Comparison of ENCODE assay signal across 32 cellular contexts in genomic region chr7:116539879-116540278, GRCh38. TPM values are rescaled to one million over a fixed set of nuclear protein-coding genes. Genes with fewer than 3 reads are reported as not detected.
A peak's percentile ranks its signal among the peaks of the same experiment; 100 is the strongest.
DNase-seq lines count a peak whose midpoint lies in the region; ATAC-seq, FAIRE-seq and TF ChIP-seq lines count a peak whose summit lies in the region.
"Had no signal": no experiment of that assay in that cellular context is flagged by ENCODE, and none has a peak within 500 bp of the region (broad histone marks: within the 10 kb centered on the region; RNA-seq: fewer than 3 reads in every experiment).

No MANE protein-coding gene starts in this region.

- TF ChIP-seq CTCF in RWPE2 (IDR thresholded peaks at IDR 0.05; ENCODE audit: poor library complexity, severe bottlenecking) = no peak
- TF ChIP-seq CTCF in gastroesophageal sphincter (IDR thresholded peaks at IDR 0.05) = no peak

- peak overlapping the region; percentile 22 for H3K4me2 ChIP-seq in GM23248 (ENCODE audit: unreplicated experiment)
- H3K4me2 ChIP-seq: GM23338, smooth muscle cell had no signal

- peaks cover 89% of the 10 kb centered on the region for H3K36me3 ChIP-seq in GM23248 (ENCODE audit: low read depth)
- H3K36me3 ChIP-seq in RWPE2 (ENCODE audit: low read depth) = peaks cover 100% of the 10 kb centered on the region
- peaks cover 3 to 41% of the 10 kb centered on the region in 2 donors for H3K36me3 ChIP-seq in gastroesophageal sphincter
- H3K36me3 ChIP-seq in stomach smooth muscle (ENCODE audit: control insufficient read depth in 2 of 2, insufficient read depth in 2 of 2, low read length in 2 of 2) = peaks cover 16 to 29% of the 10 kb centered on the region in 2 donors
- H3K36me3 ChIP-seq: colonic mucosa, Peyer's patch had no signal

- H3K27ac ChIP-seq in GM23248 (peak overlapping the region; percentile 97), RWPE2 (ENCODE audit: poor library complexity, severe bottlenecking) (peak overlapping the region; percentile 40), gastroesophageal sphincter (peak overlapping the region in 3 of 4 donors; percentile 46 to 70 (median 48)), stomach smooth muscle (ENCODE audit: low read length) (peak overlapping the region; percentile 37)
- H3K27ac ChIP-seq: colonic mucosa, Peyer's patch, SJSA1 had no signal

- H4K20me1 ChIP-seq in GM23248 (ENCODE audit: insufficient read depth) = no peaks in the 10 kb centered on the region

- TF ChIP-seq EP300 in gastroesophageal sphincter (IDR thresholded peaks at IDR 0.05) = no peak

- DNase-seq in GM23248 (no peak), RWPE2 (ENCODE audit: low spot score) (no peak), NCI-H1417 (lab: John Stamatoyannopoulos, UW) (no peak), H54 (ENCODE audit: insufficient read length, low spot score) (no peak)
- no peak for DNase-seq in stimulated activated CD4-positive, alpha-beta T cell treated with anti-CD3 and anti-CD28 coated beads, Interleukin-2, amount 100 ng/mL, for 48 hours
- DNase-seq: activated CD4-positive, alpha-beta T cell treated with anti-CD3 and anti-CD28 coated beads, Interleukin-2, amount 50 U/mL, for 48 hours; activated naive CD4-positive, alpha-beta T cell treated with anti-CD3 and anti-CD28 coated beads, Interleukin-2, amount 50 U/mL, for 16 hours; CD4-positive, CD25-positive, alpha-beta regulatory T cell; colonic mucosa; effector memory CD4-positive, alpha-beta T cell; erythroblast; foreskin melanocyte; hippocampal formation; immature natural killer cell; natural killer cell; NCI-H1048; NCI-H187 treated with DMSO at 0.1 percent for 48 hours; NCI-H524 treated with DMSO at 0.1 percent for 48 hours; occipital lobe; Peyer's patch; stimulated activated CD4-positive, alpha-beta T cell treated with anti-CD3 and anti-CD28 coated beads, Interleukin-1b, Interleukin-23, amount 100 ng/mL, for 48 hours; substantia nigra had no signal

- peaks cover 72% of the 10 kb centered on the region for H3K4me1 ChIP-seq in GM23248 (ENCODE audit: insufficient read depth)
- H3K4me1 ChIP-seq in RWPE2 (ENCODE audit: insufficient read depth, poor library complexity, severe bottlenecking) = peaks cover 45% of the 10 kb centered on the region
- H3K4me1 ChIP-seq in gastroesophageal sphincter = peaks cover 18 to 96% (median 30%) of the 10 kb centered on the region in 3 donors
- peaks cover 25% of the 10 kb centered on the region for H3K4me1 ChIP-seq in stomach smooth muscle (ENCODE audit: control insufficient read depth, insufficient read depth, low read length)
- H3K4me1 ChIP-seq: colonic mucosa had no signal

- no peak overlapping the region for H2AFZ ChIP-seq in GM23248
- H2AFZ ChIP-seq: GM23338 had no signal

- in situ Hi-C loops in GM23248 (cut with MboI) = loop anchor here (10.0 kb wide), 1 partner anchor 45 kb away; no protein-coding TSS in a partner anchor

- no peaks in the 10 kb centered on the region for H3K9me2 ChIP-seq in GM23248 (ENCODE audit: insufficient read depth)

- no peaks in the 10 kb centered on the region for H3K9me3 ChIP-seq in GM23248 (ENCODE audit: low read depth)
- H3K9me3 ChIP-seq in RWPE2 (ENCODE audit: severe bottlenecking) = peaks cover 2% of the 10 kb centered on the region
- no peaks in the 10 kb centered on the region for H3K9me3 ChIP-seq in gastroesophageal sphincter
- H3K9me3 ChIP-seq in stomach smooth muscle (ENCODE audit: control insufficient read depth in 2 of 2, low read length in 2 of 2) = no peaks in the 10 kb centered on the region
- H3K9me3 ChIP-seq: colonic mucosa, Peyer's patch, SJSA1 had no signal

- no peak for FAIRE-seq in H54 (lab: Jason Lieb, UNC)
- FAIRE-seq: bronchial epithelial cell, GM12878 had no signal

- 95 to 97% methylated on average over 3 of the region's 3 CpGs for WGBS in GM23248 (ENCODE audit: low coverage in 1 of 2, low lambda C conversion rate in 2 of 2, missing lambda C conversion rate in 2 of 2), 2 experiments
- WGBS in gastroesophageal sphincter (ENCODE audit: low coverage in 1 of 2), 2 donors = 28 to 100% methylated on average over 1 to 2 of the region's 3 CpGs

- H3K27me3 ChIP-seq in GM23248 (replicated peaks; ENCODE audit: insufficient read depth) (no peaks in the 10 kb centered on the region), RWPE2 (ENCODE audit: insufficient read depth, poor library complexity, severe bottlenecking) (no peaks in the 10 kb centered on the region), gastroesophageal sphincter (no peaks in the 10 kb centered on the region), stomach smooth muscle (ENCODE audit: control insufficient read depth in 1 of 2, insufficient read depth in 2 of 2, low read length in 2 of 2) (no peaks in the 10 kb centered on the region)
- H3K27me3 ChIP-seq: colonic mucosa, Peyer's patch, SJSA1 had no signal

- ATAC-seq in RWPE2 (ENCODE audit: low read depth) (no peak), gastroesophageal sphincter (no peak)
- ATAC-seq: GM12878, GM23338, left lobe of liver, natural killer cell had no signal

- peaks cover 94% of the 10 kb centered on the region for H3F3A ChIP-seq in GM23248 (ENCODE audit: insufficient read depth)

- TF ChIP-seq POLR2A in gastroesophageal sphincter (IDR thresholded peaks at IDR 0.05) (no peak), H54 (IDR thresholded peaks at IDR 0.05; ENCODE audit: low read depth, low read length) (no peak)

- H3K4me3 ChIP-seq in GM23248 (no peak overlapping the region), RWPE2 (ENCODE audit: severe bottlenecking) (no peak overlapping the region), gastroesophageal sphincter (no peak overlapping the region), stomach smooth muscle (ENCODE audit: low read length in 2 of 2) (no peak overlapping the region)
- H3K4me3 ChIP-seq: colonic mucosa, GM12878, GM23338, Peyer's patch, SJSA1, smooth muscle cell had no signal

- H3K9ac ChIP-seq in GM23248 (0 out of 2 replicates have a peak overlapping the region, but pooled peaks have one; percentile 18), stomach smooth muscle (ENCODE audit: low read length in 2 of 2) (peak overlapping the region in 1 of 2 donors; percentile 17)

- peaks cover 100% of the 10 kb centered on the region for H3K79me2 ChIP-seq in GM23248 (ENCODE audit: insufficient read depth)

RNA-seq across cellular contexts. Expression of gene CAV1, which starts 15.0 kb away (rescaled TPM):
- total RNA-seq in GM23248 (2014; rRNA removed; shearing (Covaris generic)) = 1,062 and 1,092 TPM in 2 replicates
- 1,736 and 1,789 TPM in 2 replicates for polyA plus RNA-seq in GM23248 (2016; fragmentation: Nextera tagmentation; extraction: Ambion mirVana)
- total RNA-seq in gastroesophageal sphincter = 100 to 1,000 TPM; 546 to 772 (median 602) TPM
- total RNA-seq: CD4-positive, CD25-positive, alpha-beta regulatory T cell; natural killer cell had no signal

RNA-seq across cellular contexts. Expression of gene CAV2, which starts 40.3 kb away (rescaled TPM):
- 251 and 283 TPM in 2 replicates for total RNA-seq in GM23248 (2014; rRNA removed; shearing (Covaris generic))
- 344 and 358 TPM in 2 replicates for polyA plus RNA-seq in GM23248 (2016; fragmentation: Nextera tagmentation; extraction: Ambion mirVana)
- total RNA-seq in gastroesophageal sphincter = 100 to 1,000 TPM; 142 to 188 (median 170) TPM
- total RNA-seq: activated T-helper 1 cell treated with anti-CD3 and anti-CD28 coated beads, Interleukin-12 subunit alpha, Interleukin-12 subunit beta, Interleukin-2, Interleukin-4 antibody, amounts not matched to agents 30 ng/mL and 10 ng/mL and 1 ng/mL, durations not matched to agents 14 hours and 24 hours and 36 hours; CD4-positive, CD25-positive, alpha-beta regulatory T cell; T-helper 1 cell treated with Interleukin-12 subunit alpha and Interleukin-12 subunit beta and Interleukin-4 antibody, amounts not matched to agents 30 ng/mL and 1 ng/mL, for 36 hours had no signal
- polyA plus RNA-seq: CD4-positive, CD25-positive, alpha-beta regulatory T cell; immature natural killer cell had no signal

Comparison
In these comparisons a context has a peak if more than half of its experiments do, and no peak if none do; other contexts are left out.
1. H3K27ac ChIP-seq: peak in every context shown above with its lines; median percentile 97 in GM23248; 48 in gastroesophageal sphincter; 40 in RWPE2; 37 in stomach smooth muscle.